Comparison of ENCODE assay signal across 19 cellular contexts in genomic region chr9:138024831-138025291, GRCh38.
DNase-seq lines count a peak whose midpoint lies in the region; ATAC-seq and TF ChIP-seq lines count a peak whose summit lies in the region.
"Had no signal": no experiment of that assay in that cellular context is flagged by ENCODE, and none has a peak within 500 bp of the region (broad histone marks: within the 10 kb centered on the region; RNA-seq: fewer than 3 reads in every experiment).

No MANE protein-coding gene starts in this region.

- ATAC-seq in left cardiac atrium (no peak), HG02884 (IDR thresholded peaks at IDR 0.05; ENCODE audit: unreplicated experiment) (no peak)
- ATAC-seq: Panc1, Right ventricle myocardium inferior had no signal

- H3K36me3 Mint-ChIP-seq in glutamatergic neuron (ENCODE audit: unreplicated experiment) (peaks cover 14% of the 10 kb centered on the region), progenitor cell of endocrine pancreas (ENCODE audit: insufficient read depth) (no peaks in the 10 kb centered on the region)
- no peaks in the 10 kb centered on the region for H3K36me3 Mint-ChIP-seq in activated T-cell treated with anti-CD3 and anti-CD28 coated beads, Interleukin-2, amount 50 U/mL, for 24 hours (ENCODE audit: low read depth)

- H3K4me3 Mint-ChIP-seq in glutamatergic neuron (ENCODE audit: unreplicated experiment), result peak overlapping the region; percentile 20
- no peak overlapping the region for H3K4me3 Mint-ChIP-seq in progenitor cell of endocrine pancreas (ENCODE audit: low read depth)
- H3K4me3 Mint-ChIP-seq in activated T-cell treated with anti-CD3 and anti-CD28 coated beads, Interleukin-2, amount 50 U/mL, for 24 hours, result no peak overlapping the region
- H3K4me3 Mint-ChIP-seq: HFFc6 had no signal

- TF ChIP-seq CTCF in glutamatergic neuron (IDR thresholded peaks at IDR 0.05; ENCODE audit: partially characterized antibody, unreplicated experiment), result no peak
- no peak for TF ChIP-seq CTCF in progenitor cell of endocrine pancreas (IDR thresholded peaks at IDR 0.05; ENCODE audit: unreplicated experiment)

- H3K27ac Mint-ChIP-seq in glutamatergic neuron (ENCODE audit: unreplicated experiment) (no peak overlapping the region), progenitor cell of endocrine pancreas (no peak overlapping the region)
- no peak overlapping the region for H3K27ac Mint-ChIP-seq in activated T-cell treated with anti-CD3 and anti-CD28 coated beads, Interleukin-2, amount 50 U/mL, for 24 hours
- H3K27ac Mint-ChIP-seq: HFFc6 had no signal

- H3K4me1 Mint-ChIP-seq in glutamatergic neuron (ENCODE audit: low read depth, unreplicated experiment) (peaks cover 8% of the 10 kb centered on the region), progenitor cell of endocrine pancreas (ENCODE audit: low read depth) (no peaks in the 10 kb centered on the region)
- peaks cover 4% of the 10 kb centered on the region for H3K4me1 Mint-ChIP-seq in activated T-cell treated with anti-CD3 and anti-CD28 coated beads, Interleukin-2, amount 50 U/mL, for 24 hours (ENCODE audit: low read depth)

- DNase-seq in left cardiac atrium (peak; percentile 12), cardiac septum (ENCODE audit: low spot score) (no peak), glutamatergic neuron (no peak), progenitor cell of endocrine pancreas (ENCODE audit: low spot score, unreplicated experiment) (peak; percentile 8), ureter (ENCODE audit: low spot score) (peak; percentile 24), AG08395 (ENCODE audit: low spot score) (no peak)
- no peak for DNase-seq in activated T-cell treated with anti-CD3 and anti-CD28 coated beads, Interleukin-2, amount 50 U/mL, for 24 hours
- DNase-seq: AML-193, Caco-2, EL, HFFc6, NCI-H1092, NCI-H146, NCI-H2081 treated with DMSO at 0.1 percent for 48 hours, NCI-H2227 treated with DMSO at 0.1 percent for 48 hours, NCI-H524 had no signal

- intact Hi-C loops in left cardiac atrium (cut with DNase I) (no loop called here), cardiac septum (cut with DNase I) (no loop called here)

- peaks cover 9% of the 10 kb centered on the region for H3K9me3 Mint-ChIP-seq in glutamatergic neuron (ENCODE audit: unreplicated experiment)
- H3K9me3 Mint-ChIP-seq in progenitor cell of endocrine pancreas (ENCODE audit: low read depth), result no peaks in the 10 kb centered on the region
- H3K9me3 Mint-ChIP-seq in activated T-cell treated with anti-CD3 and anti-CD28 coated beads, Interleukin-2, amount 50 U/mL, for 24 hours, result no peaks in the 10 kb centered on the region

- peaks cover 9% of the 10 kb centered on the region for H3K27me3 Mint-ChIP-seq in glutamatergic neuron (ENCODE audit: unreplicated experiment)
- peaks cover 33% of the 10 kb centered on the region for H3K27me3 Mint-ChIP-seq in progenitor cell of endocrine pancreas
- peaks cover 58% of the 10 kb centered on the region for H3K27me3 Mint-ChIP-seq in activated T-cell treated with anti-CD3 and anti-CD28 coated beads, Interleukin-2, amount 50 U/mL, for 24 hours

Comparison
In these comparisons a context has a peak if more than half of its experiments do, and no peak if none do; other contexts are left out.
1. DNase-seq: peak in left cardiac atrium (single experiment), progenitor cell of endocrine pancreas (single experiment) and ureter (single experiment); none in cardiac septum (single experiment), glutamatergic neuron (single experiment), activated T-cell treated with anti-CD3 and anti-CD28 coated beads, Interleukin-2, amount 50 U/mL, for 24 hours (single experiment) and AG08395 (single experiment).